In genomic region chr13:73235385-73235784, GRCh38 we compare ENCODE assay signal across 16 cellular contexts.
"Had no signal": no experiment of that assay in that cellular context is flagged by ENCODE, and none has a peak within 500 bp of the region (broad histone marks: within the 10 kb centered on the region; RNA-seq: fewer than 3 reads in every experiment).

No MANE protein-coding gene starts in this region.

- H3K27me3 ChIP-seq: hepatocyte, pancreas, stomach had no signal

- H3K36me3 Mint-ChIP-seq: activated naive CD4-positive, alpha-beta T cell treated with anti-CD3 and anti-CD28 coated beads, Interleukin-2, amount 50 U/mL, for 72 hours; naive B cell had no signal

- H3K27ac ChIP-seq: coronary artery, epithelial cell of prostate, hepatocyte, left ventricle myocardium inferior, pancreas, stomach had no signal

- H3K4me3 Mint-ChIP-seq: activated B cell treated with CpG ODN at 0.5 μM for 24 hours; activated CD4-positive, alpha-beta T cell treated with anti-CD3 and anti-CD28 coated beads, Interleukin-2, amount 10 ng/mL, durations not matched to agents 24 days and 14 days; effector memory CD8-positive, alpha-beta T cell; naive B cell had no signal

- ATAC-seq: activated naive CD4-positive, alpha-beta T cell treated with anti-CD3 and anti-CD28 coated beads, Interleukin-2, amount 50 U/mL, for 72 hours; effector memory CD8-positive, alpha-beta T cell; pancreas had no signal

- H3K4me2 ChIP-seq: hepatocyte had no signal

- DNase-seq: activated B cell treated with CpG ODN at 0.5 μM for 24 hours; activated CD4-positive, alpha-beta T cell treated with anti-CD3 and anti-CD28 coated beads, Interleukin-2, amount 10 ng/mL, durations not matched to agents 24 days and 14 days; activated CD8-positive, alpha-beta memory T cell treated with anti-CD3 and anti-CD28 coated beads for 24 hours; effector memory CD8-positive, alpha-beta T cell; kidney; left ventricle myocardium inferior; naive B cell; pancreas; retina; stomach had no signal

- H3K4me3 ChIP-seq: coronary artery, hepatocyte, left ventricle myocardium inferior, pancreas, skin epidermis, stomach had no signal

- H3K9me3 ChIP-seq: left ventricle myocardium inferior, pancreas, stomach had no signal

- H3K27ac Mint-ChIP-seq: activated B cell treated with CpG ODN at 0.5 μM for 24 hours; activated CD4-positive, alpha-beta T cell treated with anti-CD3 and anti-CD28 coated beads, Interleukin-2, amount 10 ng/mL, durations not matched to agents 24 days and 14 days; activated naive CD4-positive, alpha-beta T cell treated with anti-CD3 and anti-CD28 coated beads, Interleukin-2, amount 50 U/mL, for 72 hours; activated T-helper 2 cell treated with anti-CD3 and anti-CD28 coated beads, Interferon-gamma antibody, Interleukin-2, Interleukin-4, amounts not matched to agents 10 μg/mL and 5 μg/mL and 100 μg/mL, durations not matched to agents 14 hours and 24 hours and 36 hours; effector memory CD8-positive, alpha-beta T cell; naive B cell had no signal

- H3K79me2 ChIP-seq: hepatocyte had no signal

- H3K36me3 ChIP-seq: left ventricle myocardium inferior, pancreas, stomach had no signal

- H3K9me3 Mint-ChIP-seq: activated B cell treated with CpG ODN at 0.5 μM for 24 hours; activated CD4-positive, alpha-beta T cell treated with anti-CD3 and anti-CD28 coated beads, Interleukin-2, amount 10 ng/mL, durations not matched to agents 24 days and 14 days; activated naive CD4-positive, alpha-beta T cell treated with anti-CD3 and anti-CD28 coated beads, Interleukin-2, amount 50 U/mL, for 72 hours; activated T-helper 2 cell treated with anti-CD3 and anti-CD28 coated beads, Interferon-gamma antibody, Interleukin-2, Interleukin-4, amounts not matched to agents 10 μg/mL and 5 μg/mL and 100 μg/mL, durations not matched to agents 14 hours and 24 hours and 36 hours; effector memory CD8-positive, alpha-beta T cell had no signal

- H2AFZ ChIP-seq: hepatocyte had no signal

- H3K27me3 Mint-ChIP-seq: activated B cell treated with CpG ODN at 0.5 μM for 24 hours, naive B cell had no signal

- H3K4me1 Mint-ChIP-seq: activated B cell treated with CpG ODN at 0.5 μM for 24 hours, naive B cell had no signal

- H3K4me1 ChIP-seq: left ventricle myocardium inferior, pancreas, stomach had no signal
